ENCODE assay signal across 1 cellular context in the genomic region with DNA sequence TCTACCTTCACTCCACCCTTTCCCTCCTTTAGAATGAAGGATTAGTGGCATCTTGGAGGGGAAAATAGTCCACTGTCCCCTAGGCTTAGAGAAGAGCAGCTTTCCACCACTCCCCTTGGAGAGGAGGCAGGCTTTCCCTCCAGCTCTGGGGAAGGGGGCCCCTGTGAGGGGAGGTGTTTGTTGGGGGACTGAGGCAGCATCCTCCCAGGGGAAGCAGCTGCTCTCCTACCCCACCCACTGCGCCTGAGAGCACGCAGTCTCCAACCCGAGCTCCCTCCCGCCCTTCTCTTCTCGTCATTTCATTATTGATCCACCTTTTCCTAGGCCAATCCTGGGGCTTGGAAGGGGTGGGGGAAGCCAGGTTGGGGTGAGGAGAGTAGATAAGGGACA.
TF ChIP-seq lines count a peak whose summit lies in the region.

No MANE protein-coding gene starts in this region.

TF ChIP-seq in K562, 482 proteins besides CTCF, POLR2A, EP300 and RAD21 (continued from another document):
- TF ChIP-seq, protein P1, sequence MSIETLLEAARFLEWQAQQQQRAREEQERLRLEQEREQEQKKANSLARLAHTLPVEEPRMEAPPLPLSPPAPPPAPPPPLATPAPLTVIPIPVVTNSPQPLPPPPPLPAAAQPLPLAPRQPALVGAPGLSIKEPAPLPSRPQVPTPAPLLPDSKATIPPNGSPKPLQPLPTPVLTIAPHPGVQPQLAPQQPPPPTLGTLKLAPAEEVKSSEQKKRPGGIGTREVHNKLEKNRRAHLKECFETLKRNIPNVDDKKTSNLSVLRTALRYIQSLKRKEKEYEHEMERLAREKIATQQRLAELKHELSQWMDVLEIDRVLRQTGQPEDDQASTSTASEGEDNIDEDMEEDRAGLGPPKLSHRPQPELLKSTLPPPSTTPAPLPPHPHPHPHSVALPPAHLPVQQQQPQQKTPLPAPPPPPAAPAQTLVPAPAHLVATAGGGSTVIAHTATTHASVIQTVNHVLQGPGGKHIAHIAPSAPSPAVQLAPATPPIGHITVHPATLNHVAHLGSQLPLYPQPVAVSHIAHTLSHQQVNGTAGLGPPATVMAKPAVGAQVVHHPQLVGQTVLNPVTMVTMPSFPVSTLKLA (conservative IDR thresholded peaks at IDR 0.05) = peak in 1 of 2 experiments; percentile 16; a peak in 1 of 4 replicates
- 0 out of 2 replicates have a peak, but pooled peaks have one; percentile 43 for TF ChIP-seq TGIF2 (CRISPR knock-in tag; IDR thresholded peaks at IDR 0.05)
- peak; percentile 54 for TF ChIP-seq GABPB1 (CRISPR knock-in tag; IDR thresholded peaks at IDR 0.05)
- TF ChIP-seq, protein P2, sequence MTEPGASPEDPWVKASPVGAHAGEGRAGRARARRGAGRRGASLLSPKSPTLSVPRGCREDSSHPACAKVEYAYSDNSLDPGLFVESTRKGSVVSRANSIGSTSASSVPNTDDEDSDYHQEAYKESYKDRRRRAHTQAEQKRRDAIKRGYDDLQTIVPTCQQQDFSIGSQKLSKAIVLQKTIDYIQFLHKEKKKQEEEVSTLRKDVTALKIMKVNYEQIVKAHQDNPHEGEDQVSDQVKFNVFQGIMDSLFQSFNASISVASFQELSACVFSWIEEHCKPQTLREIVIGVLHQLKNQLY (CRISPR knock-in tag; conservative IDR thresholded peaks at IDR 0.05) = no peak
- TF ChIP-seq TBP (optimal IDR thresholded peaks at IDR 0.05; ENCODE audit: low read depth, low read length) = peak; percentile 5
- TF ChIP-seq RBBP5 (IDR thresholded peaks at IDR 0.05; ENCODE audit: borderline replicate concordance, insufficient read depth, low read length, poor library complexity, severe bottlenecking) = peak; percentile 25
- TF ChIP-seq, protein P3, sequence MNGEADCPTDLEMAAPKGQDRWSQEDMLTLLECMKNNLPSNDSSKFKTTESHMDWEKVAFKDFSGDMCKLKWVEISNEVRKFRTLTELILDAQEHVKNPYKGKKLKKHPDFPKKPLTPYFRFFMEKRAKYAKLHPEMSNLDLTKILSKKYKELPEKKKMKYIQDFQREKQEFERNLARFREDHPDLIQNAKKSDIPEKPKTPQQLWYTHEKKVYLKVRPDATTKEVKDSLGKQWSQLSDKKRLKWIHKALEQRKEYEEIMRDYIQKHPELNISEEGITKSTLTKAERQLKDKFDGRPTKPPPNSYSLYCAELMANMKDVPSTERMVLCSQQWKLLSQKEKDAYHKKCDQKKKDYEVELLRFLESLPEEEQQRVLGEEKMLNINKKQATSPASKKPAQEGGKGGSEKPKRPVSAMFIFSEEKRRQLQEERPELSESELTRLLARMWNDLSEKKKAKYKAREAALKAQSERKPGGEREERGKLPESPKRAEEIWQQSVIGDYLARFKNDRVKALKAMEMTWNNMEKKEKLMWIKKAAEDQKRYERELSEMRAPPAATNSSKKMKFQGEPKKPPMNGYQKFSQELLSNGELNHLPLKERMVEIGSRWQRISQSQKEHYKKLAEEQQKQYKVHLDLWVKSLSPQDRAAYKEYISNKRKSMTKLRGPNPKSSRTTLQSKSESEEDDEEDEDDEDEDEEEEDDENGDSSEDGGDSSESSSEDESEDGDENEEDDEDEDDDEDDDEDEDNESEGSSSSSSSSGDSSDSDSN (IDR thresholded peaks at IDR 0.05; ENCODE audit: borderline replicate concordance in 1 of 2, low read depth in 2 of 2, low read length in 2 of 2) = 0 out of 4 replicates have a peak, but pooled peaks have one; percentile 26
- TF ChIP-seq SAP30 (IDR thresholded peaks at IDR 0.05; ENCODE audit: borderline replicate concordance, insufficient read depth, low read depth, low read length, poor library complexity, severe bottlenecking) = peak; percentile 43
- TF ChIP-seq, protein P4, sequence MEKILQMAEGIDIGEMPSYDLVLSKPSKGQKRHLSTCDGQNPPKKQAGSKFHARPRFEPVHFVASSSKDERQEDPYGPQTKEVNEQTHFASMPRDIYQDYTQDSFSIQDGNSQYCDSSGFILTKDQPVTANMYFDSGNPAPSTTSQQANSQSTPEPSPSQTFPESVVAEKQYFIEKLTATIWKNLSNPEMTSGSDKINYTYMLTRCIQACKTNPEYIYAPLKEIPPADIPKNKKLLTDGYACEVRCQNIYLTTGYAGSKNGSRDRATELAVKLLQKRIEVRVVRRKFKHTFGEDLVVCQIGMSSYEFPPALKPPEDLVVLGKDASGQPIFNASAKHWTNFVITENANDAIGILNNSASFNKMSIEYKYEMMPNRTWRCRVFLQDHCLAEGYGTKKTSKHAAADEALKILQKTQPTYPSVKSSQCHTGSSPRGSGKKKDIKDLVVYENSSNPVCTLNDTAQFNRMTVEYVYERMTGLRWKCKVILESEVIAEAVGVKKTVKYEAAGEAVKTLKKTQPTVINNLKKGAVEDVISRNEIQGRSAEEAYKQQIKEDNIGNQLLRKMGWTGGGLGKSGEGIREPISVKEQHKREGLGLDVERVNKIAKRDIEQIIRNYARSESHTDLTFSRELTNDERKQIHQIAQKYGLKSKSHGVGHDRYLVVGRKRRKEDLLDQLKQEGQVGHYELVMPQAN (IDR thresholded peaks at IDR 0.05; ENCODE audit: borderline replicate concordance) = peak; percentile 9; the same call in 1 of the 2 replicates
- TF ChIP-seq HDAC1 (IDR thresholded peaks at IDR 0.05) = peak in 1 of 2 experiments; percentile 30; a peak in 1 of 4 replicates
- TF ChIP-seq SIN3A (IDR thresholded peaks at IDR 0.05; ENCODE audit: borderline replicate concordance in 2 of 2, control insufficient read depth in 1 of 2, low read depth in 2 of 2, low read length in 2 of 2) = peak; percentile 10 to 41; a peak in 2 of 4 replicates
- no peak for TF ChIP-seq SREBF2 (CRISPR knock-in tag; IDR thresholded peaks at IDR 0.05)
- TF ChIP-seq PHF8 (IDR thresholded peaks at IDR 0.05; ENCODE audit: borderline replicate concordance, low read length) = 0 out of 2 replicates have a peak, but pooled peaks have one; percentile 2
TF ChIP-seq in K562: peak in this region for 12.
